9 cellular contexts compared by ENCODE assay signal in genomic region chr19:38134538-38135149, GRCh38.
A peak's percentile ranks its signal among the peaks of the same experiment; 100 is the strongest.
DNase-seq lines count a peak whose midpoint lies in the region; ATAC-seq, FAIRE-seq and TF ChIP-seq lines count a peak whose summit lies in the region.
"Had no signal": no experiment of that assay in that cellular context is flagged by ENCODE, and none has a peak within 500 bp of the region (broad histone marks: within the 10 kb centered on the region; RNA-seq: fewer than 3 reads in every experiment).

No MANE protein-coding gene starts in this region.

- H2BK15ac ChIP-seq in H1 (ENCODE audit: low read length), result peak overlapping the region; percentile 31; the same call in 1 of the 2 replicates

- no peak for FAIRE-seq in H1 (lab: Jason Lieb, UNC)

- no peaks in the 10 kb centered on the region for H3K27me3 Mint-ChIP-seq in CD4-positive, alpha-beta memory T cell

- no peaks in the 10 kb centered on the region for H3K23me2 ChIP-seq in H1 (ENCODE audit: low read depth, low read length)

- no peak overlapping the region for H2AK5ac ChIP-seq in H1 (ENCODE audit: low read depth, low read length)

- H3K56ac ChIP-seq in H1 (replicated peaks; ENCODE audit: insufficient read length, low read depth, low read length), result no peak overlapping the region

- no peak overlapping the region for H3K4me3 Mint-ChIP-seq in CD4-positive, alpha-beta memory T cell

- no peaks in the 10 kb centered on the region for H3K79me1 ChIP-seq in H1 (ENCODE audit: low read depth, low read length)

- H3K79me2 ChIP-seq in H1 (ENCODE audit: control insufficient read depth in 1 of 2, insufficient read depth in 2 of 2, low read length in 2 of 2) (no peaks in the 10 kb centered on the region), osteoblast (ENCODE audit: insufficient read depth, low read length) (peaks cover 14% of the 10 kb centered on the region)

- intact Hi-C loops in CD4-positive, alpha-beta memory T cell (cut with micrococcal nuclease), result no loop called here

- no peaks in the 10 kb centered on the region for H3K4me1 ChIP-seq in CD4-positive, alpha-beta memory T cell (ENCODE audit: insufficient read depth, low read length)
- H3K4me1 ChIP-seq in H1 (replicated peaks in 1 of 4; ENCODE audit: control insufficient read depth in 3 of 4, insufficient read depth in 4 of 4, low read length in 3 of 4) (peaks cover 0 to 7% (median 0%) of the 10 kb centered on the region in 4 experiments; a peak in 3 of 7 replicates), osteoblast (ENCODE audit: insufficient read depth, low read length) (no peaks in the 10 kb centered on the region)

- peak; percentile 38 to 40 for TF ChIP-seq RAD21 in H1 (IDR thresholded peaks at IDR 0.05 in 1 of 2, conservative IDR thresholded peaks at IDR 0.05 in 1 of 2; ENCODE audit: low read depth in 2 of 2, low read length in 2 of 2)

- peak in 3 of 5 donors; percentile 14 to 24 (median 17) for DNase-seq in CD4-positive, alpha-beta memory T cell
- DNase-seq in GM13977 (ENCODE audit: low spot score) (peak; percentile 60), RPMI7951 (ENCODE audit: low read depth) (peak; percentile 37), H1 (ENCODE audit: low read depth in 1 of 2, low spot score in 2 of 2) (peak in 1 of 2 experiments; percentile 69), osteoblast (ENCODE audit: insufficient read length, low spot score, missing footprints) (no peak), NK-92 (lab: John Stamatoyannopoulos, UW; ENCODE audit: unreplicated experiment) (no peak)

- 0 out of 2 replicates have a peak overlapping the region, but pooled peaks have one; percentile 9 for H2BK12ac ChIP-seq in H1 (ENCODE audit: low read depth, low read length)

- no peak overlapping the region for H3K14ac ChIP-seq in H1 (ENCODE audit: insufficient read length)

- H2BK5ac ChIP-seq in H1 (ENCODE audit: low read depth, low read length), result no peak overlapping the region; the same call in 1 of the 2 replicates

- in situ Hi-C loops in GM13977 (cut with MboI; ENCODE audit: low pct_unique_long_range_greater_than_20kb, low sequenced_read_pairs, unreplicated experiment), result no loop called here

- no peak overlapping the region for H3K4me2 ChIP-seq in H1 (ENCODE audit: insufficient read depth in 1 of 2, low read depth in 2 of 2, low read length in 2 of 2)
- H3K4me2 ChIP-seq in osteoblast (ENCODE audit: insufficient read depth, low read length), result no peak overlapping the region

- H4K20me1 ChIP-seq in H1 (replicated peaks in 1 of 2; ENCODE audit: control insufficient read depth in 1 of 2, insufficient read depth in 2 of 2, low read length in 2 of 2), result no peaks in the 10 kb centered on the region
- peaks cover 7% of the 10 kb centered on the region for H4K20me1 ChIP-seq in osteoblast (ENCODE audit: insufficient read depth, low read length)

- peaks cover 0 to 6% (median 1%) of the 10 kb centered on the region in 4 donors for H3K4me1 Mint-ChIP-seq in CD4-positive, alpha-beta memory T cell

- no peak overlapping the region for H3K18ac ChIP-seq in H1 (ENCODE audit: extremely low read depth, low read length)

- no peak for ATAC-seq in HG02938 (IDR thresholded peaks at IDR 0.05; ENCODE audit: unreplicated experiment)
- no peak for ATAC-seq in HG03139 (IDR thresholded peaks at IDR 0.05; ENCODE audit: unreplicated experiment)

- H3K4ac ChIP-seq in H1 (replicated peaks; ENCODE audit: insufficient read length, low read depth, low read length), result no peak overlapping the region

- peak; percentile 55 for TF ChIP-seq CTCF in GM13977 (IDR thresholded peaks at IDR 0.05; ENCODE audit: extremely low read depth, insufficient read depth, missing control alignments)
- peak; percentile 56 to 70 (median 70) for TF ChIP-seq CTCF in H1 (IDR thresholded peaks at IDR 0.05; ENCODE audit: control extremely low read depth in 1 of 3, insufficient read depth in 1 of 3, low read depth in 1 of 3, low read length in 3 of 3)
- TF ChIP-seq CTCF in osteoblast (IDR thresholded peaks at IDR 0.05; ENCODE audit: extremely low read depth, low read depth, low read length), result peak; percentile 73

- no peak overlapping the region for H3K27ac Mint-ChIP-seq in CD4-positive, alpha-beta memory T cell

- no peak overlapping the region for H4K91ac ChIP-seq in H1 (replicated peaks; ENCODE audit: insufficient read length, low read length)

- no peaks in the 10 kb centered on the region for H3K36me3 ChIP-seq in CD4-positive, alpha-beta memory T cell (ENCODE audit: insufficient read depth, low read length)
- no peaks in the 10 kb centered on the region; a peak in 1 of 8 replicates for H3K36me3 ChIP-seq in H1 (ENCODE audit: control insufficient read depth in 2 of 4, insufficient read depth in 4 of 4, low read length in 3 of 4)
- H3K36me3 ChIP-seq in osteoblast (ENCODE audit: insufficient read depth, low read length), result peaks cover 30% of the 10 kb centered on the region

- no peak overlapping the region for H3K9ac ChIP-seq in H1 (replicated peaks in 1 of 4; ENCODE audit: extremely low read depth in 1 of 4, low read depth in 3 of 4, low read length in 3 of 4)

- no peaks in the 10 kb centered on the region for H3K27me3 ChIP-seq in CD4-positive, alpha-beta memory T cell (ENCODE audit: insufficient read depth, low read length)
- no peaks in the 10 kb centered on the region for H3K27me3 ChIP-seq in H1 (replicated peaks in 1 of 4; ENCODE audit: control insufficient read depth in 3 of 4, extremely low read depth in 1 of 4, insufficient read depth in 3 of 4, low read length in 3 of 4)
- no peaks in the 10 kb centered on the region for H3K27me3 ChIP-seq in osteoblast (ENCODE audit: insufficient read depth, low read length)
- H3K27me3 ChIP-seq: neutrophil had no signal

- H3K4me3 ChIP-seq in CD4-positive, alpha-beta memory T cell (ENCODE audit: low read length in 2 of 2), result no peak overlapping the region
- H3K4me3 ChIP-seq in H1 (ENCODE audit: extremely low read depth in 1 of 4, insufficient read depth in 2 of 4, low read depth in 3 of 4, low read length in 4 of 4) (no peak overlapping the region), osteoblast (ENCODE audit: insufficient read depth, low read length) (no peak overlapping the region)

- TF ChIP-seq EP300 in H1 (IDR thresholded peaks at IDR 0.05; ENCODE audit: borderline replicate concordance in 1 of 2, low read depth in 2 of 2, low read length in 2 of 2), result no peak

- no peak overlapping the region for H2BK120ac ChIP-seq in H1 (replicated peaks; ENCODE audit: low read depth, low read length)

- no peaks in the 10 kb centered on the region for H3K9me3 Mint-ChIP-seq in CD4-positive, alpha-beta memory T cell

- no peak overlapping the region for H3K23ac ChIP-seq in H1 (ENCODE audit: insufficient read length)

- CTCF ChIA-PET in CD4-positive, alpha-beta memory T cell (lab: Charles Lee; ENCODE audit: partially characterized antibody), result interaction anchor here (0.7 to 1.4 kb wide), 5 partner anchors 9 to 232 kb away, joined by 3 read pairs; no protein-coding TSS in a partner anchor
- CTCF ChIA-PET in H1 (lab: Charles Lee; ENCODE audit: partially characterized antibody), result interaction anchor here (0.6 to 7.5 kb wide), 41 partner anchors 9 to 603 kb away, joined by 3 to 95 read pairs (median 5); no protein-coding TSS in a partner anchor

- H2AFZ ChIP-seq in H1 (ENCODE audit: low read length), result no peak overlapping the region
- no peak overlapping the region for H2AFZ ChIP-seq in osteoblast (ENCODE audit: low read length)

- no peak overlapping the region for H2BK20ac ChIP-seq in H1 (ENCODE audit: low read length)

- no peak overlapping the region for H4K5ac ChIP-seq in H1 (ENCODE audit: insufficient read length, low read depth, low read length)

- TF ChIP-seq POLR2A in H1 (IDR thresholded peaks at IDR 0.05; ENCODE audit: control extremely low read depth in 1 of 2, low read depth in 2 of 2, low read length in 2 of 2), result no peak

- H3K9me3 ChIP-seq in CD4-positive, alpha-beta memory T cell (ENCODE audit: control insufficient read depth in 1 of 2, low read length in 2 of 2), result no peaks in the 10 kb centered on the region
- H3K9me3 ChIP-seq in H1 (ENCODE audit: insufficient read depth in 2 of 2, low read depth in 1 of 2, low read length in 1 of 2) (no peaks in the 10 kb centered on the region), osteoblast (ENCODE audit: low read depth, low read length) (no peaks in the 10 kb centered on the region)
- H3K9me3 ChIP-seq: neutrophil had no signal

- H4K8ac ChIP-seq in H1 (ENCODE audit: extremely low read depth, insufficient read depth, low read length), result no peak overlapping the region

- H3K36me3 Mint-ChIP-seq in CD4-positive, alpha-beta memory T cell, result peaks cover 17% of the 10 kb centered on the region in 2 donors

- 81% methylated on average over 11 of the region's 14 CpGs; no CpG with 5 or more reads in 1 of the 2 experiments for WGBS in H1 (ENCODE audit: extremely low coverage in 1 of 2, insufficient coverage in 1 of 2, insufficient read length in 1 of 2, insufficient replicate concordance in 2 of 2, low coverage in 1 of 2, low lambda C conversion rate in 2 of 2, missing lambda C conversion rate in 1 of 2), 2 experiments

- POLR2A ChIA-PET in CD4-positive, alpha-beta memory T cell (lab: Charles Lee; ENCODE audit: partially characterized antibody), result no interaction called here
- POLR2A ChIA-PET in H1 (lab: Charles Lee; ENCODE audit: partially characterized antibody), result interaction anchor here (0.6 kb wide), 1 partner anchor 240 kb away, joined by 3 read pairs; the partner anchor contains the start of gene PSMD8

- no peak overlapping the region for H3K27ac ChIP-seq in CD4-positive, alpha-beta memory T cell (ENCODE audit: low read depth, low read length)
- H3K27ac ChIP-seq in H1 (ENCODE audit: low read depth, low read length) (no peak overlapping the region), osteoblast (ENCODE audit: low read depth, low read length) (no peak overlapping the region)
- H3K27ac ChIP-seq: neutrophil had no signal

TF ChIP-seq in H1, 55 proteins besides CTCF, POLR2A, EP300 and RAD21 (continues in another document):
- TF ChIP-seq MAX (IDR thresholded peaks at IDR 0.05) (peak; percentile 68; the same call in 1 of the 2 replicates), HDAC2 (IDR thresholded peaks at IDR 0.05; ENCODE audit: borderline replicate concordance in 1 of 2, low read depth in 2 of 2, low read length in 2 of 2) (no peak), USF2 (IDR thresholded peaks at IDR 0.05; ENCODE audit: low read length) (peak; percentile 63; the same call in 1 of the 2 replicates)

Comparison
In these comparisons a context has a peak if more than half of its experiments do, and no peak if none do; other contexts are left out.
1. DNase-seq: peak in CD4-positive, alpha-beta memory T cell (3 of 5), GM13977 (single experiment) and RPMI7951 (single experiment); none in osteoblast (single experiment) and NK-92 (single experiment).
2. Peak in every context shown above with its lines, with median percentiles within 50 percentile points of each other: CTCF ChIP-seq.